Comparison of ENCODE assay signal across 13 cellular contexts in the genomic region with DNA sequence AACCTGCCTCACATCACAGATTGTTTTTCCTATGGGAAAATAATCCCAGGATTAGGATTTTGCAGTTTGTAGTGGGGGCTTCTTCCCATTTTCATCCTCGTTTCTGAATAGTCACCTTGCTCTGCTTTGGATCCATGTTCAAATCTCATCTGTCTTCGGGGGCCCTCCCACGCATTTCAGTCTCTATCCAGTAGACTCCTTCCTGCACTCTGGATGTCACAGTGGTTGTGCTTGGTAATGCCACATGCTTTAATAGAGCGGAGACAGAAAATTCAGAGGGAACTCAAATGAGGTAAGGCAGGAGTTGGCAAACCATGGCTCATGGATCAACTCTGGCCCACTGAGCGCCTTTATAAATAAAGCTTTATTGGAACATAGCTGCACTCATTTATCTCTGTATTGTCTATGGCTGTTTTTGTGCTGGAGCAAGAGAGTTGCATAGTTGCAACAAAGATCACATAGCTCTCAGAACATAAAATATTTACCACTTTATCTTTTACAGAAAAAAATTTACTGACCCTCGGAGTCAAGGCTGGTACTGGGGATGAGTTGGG.
"Had no signal": no experiment of that assay in that cellular context is flagged by ENCODE, and none has a peak within 500 bp of the region (broad histone marks: within the 10 kb centered on the region; RNA-seq: fewer than 3 reads in every experiment).

No MANE protein-coding gene starts in this region.

- DNase-seq: cortex of kidney; dorsolateral prefrontal cortex; effector CD8-positive, alpha-beta T cell; heart left ventricle; naive thymus-derived CD4-positive, alpha-beta T cell; nephron progenitor cell; posterior cingulate gyrus; sigmoid colon; stimulated activated CD4-positive, alpha-beta T cell treated with anti-CD3 and anti-CD28 coated beads, Interleukin-2, amount 100 ng/mL, for 24 hours; stimulated activated CD4-positive, alpha-beta T cell treated with anti-CD3 and anti-CD28 coated beads, Interleukin-4, amount 100 ng/mL, for 4 hours; stimulated activated naive B cell treated with anti-CD40 and anti-IgM and Interleukin-4, amounts not matched to agents 10 μg/mL and 1 μg/mL and 100 μg/mL, for 72 hours; stimulated activated naive CD8-positive, alpha-beta T cell treated with anti-CD3 and anti-CD28 coated beads, Interleukin-15, amount 100 ng/mL, for 72 hours had no signal

- H3K4me1 Mint-ChIP-seq: naive thymus-derived CD4-positive, alpha-beta T cell; stimulated activated naive B cell treated with anti-CD40 and anti-IgM and Interleukin-4, amounts not matched to agents 10 μg/mL and 1 μg/mL and 100 μg/mL, for 72 hours; stimulated activated naive CD8-positive, alpha-beta T cell treated with anti-CD3 and anti-CD28 coated beads, Interleukin-15, amount 100 ng/mL, for 72 hours had no signal

- H3K36me3 Mint-ChIP-seq: naive thymus-derived CD4-positive, alpha-beta T cell; stimulated activated naive B cell treated with anti-CD40 and anti-IgM and Interleukin-4, amounts not matched to agents 10 μg/mL and 1 μg/mL and 100 μg/mL, for 72 hours had no signal

- H3K9me3 Mint-ChIP-seq: naive thymus-derived CD4-positive, alpha-beta T cell; nephron progenitor cell; stimulated activated naive B cell treated with anti-CD40 and anti-IgM and Interleukin-4, amounts not matched to agents 10 μg/mL and 1 μg/mL and 100 μg/mL, for 72 hours; stimulated activated naive CD8-positive, alpha-beta T cell treated with anti-CD3 and anti-CD28 coated beads, Interleukin-15, amount 100 ng/mL, for 72 hours had no signal

- H3K4me3 Mint-ChIP-seq: naive thymus-derived CD4-positive, alpha-beta T cell; nephron progenitor cell; stimulated activated naive B cell treated with anti-CD40 and anti-IgM and Interleukin-4, amounts not matched to agents 10 μg/mL and 1 μg/mL and 100 μg/mL, for 72 hours; stimulated activated naive CD8-positive, alpha-beta T cell treated with anti-CD3 and anti-CD28 coated beads, Interleukin-15, amount 100 ng/mL, for 72 hours had no signal

- H3K27ac Mint-ChIP-seq: naive thymus-derived CD4-positive, alpha-beta T cell; nephron progenitor cell; stimulated activated naive B cell treated with anti-CD40 and anti-IgM and Interleukin-4, amounts not matched to agents 10 μg/mL and 1 μg/mL and 100 μg/mL, for 72 hours; stimulated activated naive CD8-positive, alpha-beta T cell treated with anti-CD3 and anti-CD28 coated beads, Interleukin-15, amount 100 ng/mL, for 72 hours had no signal

- ATAC-seq: esophagus mucosa; heart left ventricle; naive thymus-derived CD4-positive, alpha-beta T cell; stimulated activated naive B cell treated with anti-CD40 and anti-IgM and Interleukin-4, amounts not matched to agents 10 μg/mL and 1 μg/mL and 100 μg/mL, for 72 hours; stimulated activated naive CD8-positive, alpha-beta T cell treated with anti-CD3 and anti-CD28 coated beads, Interleukin-15, amount 100 ng/mL, for 72 hours had no signal
